In genomic region chr13:52455677-52456041, GRCh38 we compare ENCODE assay signal across 1 cellular context.
TF ChIP-seq lines count a peak whose summit lies in the region.

No MANE protein-coding gene starts in this region.

TF ChIP-seq in HepG2, 621 proteins besides CTCF, POLR2A, EP300 and RAD21 (continued from another document and continues in another):
- 0 out of 2 replicates have a peak, but pooled peaks have one; percentile 19 for TF ChIP-seq THAP11 (CRISPR knock-in tag; IDR thresholded peaks at IDR 0.05)
- TF ChIP-seq ZFP36L2 (CRISPR knock-in tag; IDR thresholded peaks at IDR 0.05): 0 out of 2 replicates have a peak, but pooled peaks have one; percentile 51
- TF ChIP-seq ZBTB10 (CRISPR knock-in tag; IDR thresholded peaks at IDR 0.05; ENCODE audit: borderline replicate concordance): peak; percentile 45; the same call in 1 of the 2 replicates
- TF ChIP-seq HNF4A (CRISPR knock-in tag; IDR thresholded peaks at IDR 0.05): peak; percentile 42; the same call in 1 of the 2 replicates
- TF ChIP-seq ZNF687 (CRISPR knock-in tag; IDR thresholded peaks at IDR 0.05): peak; percentile 79
- no peak; the same call in 1 of the 2 replicates for TF ChIP-seq FOXC1 (CRISPR knock-in tag; IDR thresholded peaks at IDR 0.05; ENCODE audit: borderline replicate concordance)
- no peak for TF ChIP-seq ZNF782 (CRISPR knock-in tag; IDR thresholded peaks at IDR 0.05; ENCODE audit: borderline replicate concordance)
- TF ChIP-seq ZNF232 (CRISPR knock-in tag; IDR thresholded peaks at IDR 0.05; ENCODE audit: borderline replicate concordance): 0 out of 2 replicates have a peak, but pooled peaks have one; percentile 3
- TF ChIP-seq ASH2L (IDR thresholded peaks at IDR 0.05; ENCODE audit: insufficient read length, low read depth, low read length): peak; percentile 90
- 0 out of 2 replicates have a peak, but pooled peaks have one; percentile 43 for TF ChIP-seq ZNF749 (CRISPR knock-in tag; IDR thresholded peaks at IDR 0.05; ENCODE audit: borderline replicate concordance)
- TF ChIP-seq ELK4 (CRISPR knock-in tag; IDR thresholded peaks at IDR 0.05; ENCODE audit: borderline replicate concordance): no peak
- TF ChIP-seq ZNF446 (CRISPR knock-in tag; IDR thresholded peaks at IDR 0.05): 0 out of 2 replicates have a peak, but pooled peaks have one; percentile 79
- peak; percentile 66 for TF ChIP-seq KDM5B (CRISPR knock-in tag; IDR thresholded peaks at IDR 0.05; ENCODE audit: borderline replicate concordance)
- TF ChIP-seq MXD1 (CRISPR knock-in tag; IDR thresholded peaks at IDR 0.05): peak; percentile 66; the same call in 1 of the 2 replicates
- 0 out of 2 replicates have a peak, but pooled peaks have one; percentile 52 for TF ChIP-seq ZSCAN5A (CRISPR knock-in tag; IDR thresholded peaks at IDR 0.05; ENCODE audit: borderline replicate concordance)
- 0 out of 4 replicates have a peak, but pooled peaks of 1 of the 2 experiments have one; percentile 17 for TF ChIP-seq NR2F1 (CRISPR knock-in tag; IDR thresholded peaks at IDR 0.05)
- 0 out of 2 replicates have a peak, but pooled peaks have one; percentile 3 for TF ChIP-seq REXO4 (CRISPR knock-in tag; IDR thresholded peaks at IDR 0.05; ENCODE audit: borderline replicate concordance)
- TF ChIP-seq POGK (CRISPR knock-in tag; conservative IDR thresholded peaks at IDR 0.05): peak; percentile 29; the same call in 1 of the 2 replicates
- no peak for TF ChIP-seq U2AF1 (optimal IDR thresholded peaks at IDR 0.05; ENCODE audit: low read depth, low read length)
- TF ChIP-seq SP5 (CRISPR knock-in tag; IDR thresholded peaks at IDR 0.05; ENCODE audit: borderline replicate concordance, low read depth): peak; percentile 49; the same call in 1 of the 2 replicates
- no peak for TF ChIP-seq PITX1 (CRISPR knock-in tag; IDR thresholded peaks at IDR 0.05)
- 0 out of 2 replicates have a peak, but pooled peaks have one; percentile 7 for TF ChIP-seq TAF1 (CRISPR knock-in tag; IDR thresholded peaks at IDR 0.05)
- TF ChIP-seq MEIS2 (CRISPR knock-in tag; IDR thresholded peaks at IDR 0.05): 0 out of 2 replicates have a peak, but pooled peaks have one; percentile 21
- 0 out of 2 replicates have a peak, but pooled peaks have one; percentile 30 for TF ChIP-seq ZGPAT (CRISPR knock-in tag; IDR thresholded peaks at IDR 0.05)
- 0 out of 2 replicates have a peak, but pooled peaks have one; percentile 32 for TF ChIP-seq NR0B2 (CRISPR knock-in tag; IDR thresholded peaks at IDR 0.05)
- TF ChIP-seq ZNF225 (CRISPR knock-in tag; IDR thresholded peaks at IDR 0.05): 0 out of 2 replicates have a peak, but pooled peaks have one; percentile 32
- TF ChIP-seq NAIF1 (CRISPR knock-in tag; IDR thresholded peaks at IDR 0.05; ENCODE audit: borderline replicate concordance): no peak
- TF ChIP-seq ZMYM4 (CRISPR knock-in tag; IDR thresholded peaks at IDR 0.05): 0 out of 2 replicates have a peak, but pooled peaks have one; percentile 41
- TF ChIP-seq BRD4 (CRISPR knock-in tag; IDR thresholded peaks at IDR 0.05): 0 out of 2 replicates have a peak, but pooled peaks have one; percentile 55
- peak; percentile 11; the same call in 1 of the 2 replicates for TF ChIP-seq CSRNP1 (CRISPR knock-in tag; IDR thresholded peaks at IDR 0.05)
- TF ChIP-seq ZSCAN21 (CRISPR knock-in tag; IDR thresholded peaks at IDR 0.05; ENCODE audit: borderline replicate concordance): no peak; the same call in 1 of the 2 replicates
- TF ChIP-seq ZNF253 (CRISPR knock-in tag; IDR thresholded peaks at IDR 0.05; ENCODE audit: borderline replicate concordance): peak; percentile 75; the same call in 1 of the 2 replicates
- TF ChIP-seq ATF2 (CRISPR knock-in tag; IDR thresholded peaks at IDR 0.05): peak; percentile 33; the same call in 1 of the 2 replicates
- peak; percentile 84 for TF ChIP-seq RBFOX2 (IDR thresholded peaks at IDR 0.05; ENCODE audit: low read depth, low read length)
- no peak for TF ChIP-seq HNF4G (IDR thresholded peaks at IDR 0.05; ENCODE audit: borderline replicate concordance, low read depth, low read length)
- peak; percentile 54; the same call in 1 of the 2 replicates for TF ChIP-seq HNF4G (CRISPR knock-in tag; IDR thresholded peaks at IDR 0.05; ENCODE audit: borderline replicate concordance, low read depth)
- TF ChIP-seq MIER2 (CRISPR knock-in tag; IDR thresholded peaks at IDR 0.05): no peak
